8 cellular contexts compared by ENCODE assay signal in the genomic region with DNA sequence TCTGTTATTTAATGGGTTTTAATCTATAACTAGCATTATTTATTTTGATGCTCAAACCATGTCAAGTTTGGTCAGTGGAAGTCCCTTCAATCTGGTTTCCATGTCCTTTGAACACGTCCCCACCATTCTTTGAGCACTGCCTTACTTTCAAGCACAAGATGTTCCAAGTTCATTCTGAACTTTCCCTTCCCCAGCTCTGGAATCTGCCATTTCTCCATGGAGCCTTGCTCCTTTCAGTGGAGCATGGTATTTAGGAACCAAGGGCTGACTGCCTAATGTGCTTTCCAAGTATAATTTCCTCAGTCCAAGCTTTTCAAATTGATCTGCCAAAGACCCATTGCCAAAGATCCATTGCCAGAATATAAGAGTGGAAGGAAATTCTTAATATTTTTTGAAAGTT. TPM values are rescaled to one million over a fixed set of nuclear protein-coding genes. Genes with fewer than 3 reads are reported as not detected.
DNase-seq lines count a peak whose midpoint lies in the region; ATAC-seq and TF ChIP-seq lines count a peak whose summit lies in the region.

No MANE protein-coding gene starts in this region.

- intact Hi-C loops in adrenal gland (cut with DNase I): no loop called here

- peak overlapping the region; percentile 47 for H3K27ac Mint-ChIP-seq in HFFc6

- peaks cover 29% of the 10 kb centered on the region for H3K36me3 Mint-ChIP-seq in HFFc6 (ENCODE audit: low read depth)

- H3K4me3 ChIP-seq in astrocyte of the spinal cord (ENCODE audit: low read depth, low read length) (peak overlapping the region; percentile 77), mesodermal cell (ENCODE audit: extremely low read depth, insufficient read depth, low read length, poor library complexity, severe bottlenecking) (peak overlapping the region; percentile 56), adrenal gland (peak overlapping the region in 1 of 4 donors; percentile 79)

- in situ Hi-C loops in astrocyte of the spinal cord (cut with HindIII; ENCODE audit: low sequenced_read_pairs): no loop called here

- H3K36me3 ChIP-seq in mesodermal cell (ENCODE audit: control insufficient read depth, insufficient read depth, low read length) (no peaks in the 10 kb centered on the region), adrenal gland (replicated peaks in 1 of 2) (no peaks in the 10 kb centered on the region)

- H3K4me1 ChIP-seq in mesodermal cell (ENCODE audit: control insufficient read depth, insufficient read depth, low read length, poor library complexity, severe bottlenecking): no peaks in the 10 kb centered on the region
- H3K4me1 ChIP-seq in adrenal gland (replicated peaks in 1 of 2): peaks cover 8 to 16% of the 10 kb centered on the region in 2 donors

- TF ChIP-seq CTCF in HFFc6 (IDR thresholded peaks at IDR 0.05): no peak
- TF ChIP-seq CTCF in astrocyte of the spinal cord (IDR thresholded peaks at IDR 0.05; ENCODE audit: low read depth, low read length): no peak
- TF ChIP-seq CTCF in adrenal gland (IDR thresholded peaks at IDR 0.05): no peak

- no peak for TF ChIP-seq POLR2A in adrenal gland (IDR thresholded peaks at IDR 0.05)

- H3K4me1 Mint-ChIP-seq in HFFc6 (ENCODE audit: low read depth): peaks cover 32% of the 10 kb centered on the region

- DNase-seq in Ammon's horn (ENCODE audit: low spot score): peak; percentile 22
- DNase-seq in HFFc6: no peak
- no peak for DNase-seq in astrocyte of the spinal cord (ENCODE audit: low read depth, low spot score)
- no peak for DNase-seq in SKM-1 treated with dmso at 0.1 percent for 144 hours (lab: John Stamatoyannopoulos, UW; ENCODE audit: unreplicated experiment)
- no peak for DNase-seq in adrenal gland
- no peak for DNase-seq in NCI-H146 (lab: John Stamatoyannopoulos, UW)

- peaks cover 8% of the 10 kb centered on the region for H3K9me3 Mint-ChIP-seq in HFFc6

- H3K4me3 Mint-ChIP-seq in HFFc6: peak overlapping the region; percentile 95

- no peaks in the 10 kb centered on the region for H3K27me3 ChIP-seq in adrenal gland

- WGBS in mesodermal cell (ENCODE audit: insufficient coverage in 2 of 2), 2 experiments: 100% methylated on average over 1 of the region's 1 CpG
- WGBS in adrenal gland, 4 donors: 75 to 87% (median 80%) methylated on average over 1 of the region's 1 CpG

- H3K27me3 Mint-ChIP-seq in HFFc6 (ENCODE audit: insufficient read depth): no peaks in the 10 kb centered on the region

- H3K27ac ChIP-seq in mesodermal cell (ENCODE audit: low read depth, low read length, severe bottlenecking) (no peak overlapping the region), adrenal gland (no peak overlapping the region)

- no peak for ATAC-seq in GM19467 (IDR thresholded peaks at IDR 0.05; ENCODE audit: unreplicated experiment)

- H3K9me3 ChIP-seq in mesodermal cell (ENCODE audit: control insufficient read depth, low read length): peaks cover 18% of the 10 kb centered on the region
- no peaks in the 10 kb centered on the region for H3K9me3 ChIP-seq in adrenal gland (replicated peaks in 1 of 3)

RNA-seq across cellular contexts. Expression of gene ZNF546, which starts 1.1 kb away (rescaled TPM):
- total RNA-seq in HFFc6 (2021; fragmentation: NEBNext Ultra II Directional; extraction: Animal tissue kit (Norgen Biotek cat#: 25700)): 1 to 10 TPM; 1.8 to 2.7 (median 2.2) TPM
- polyA plus RNA-seq in mesodermal cell (2013, experiment 1 of 2): 2.2 TPM
- polyA plus RNA-seq in mesodermal cell (2013, experiment 2 of 2): 2.1 TPM
- 10 to 100 TPM in 2 of 8 donors, 1 to 10 TPM in 6; 5.3 to 15.0 (median 8.0) TPM for total RNA-seq in adrenal gland
- 1 to 10 TPM; 4.0 to 5.1 (median 4.4) TPM for polyA plus RNA-seq in adrenal gland

RNA-seq across cellular contexts. Expression of gene PSMC4, which starts 24.8 kb away (rescaled TPM):
- 100 to 1,000 TPM; 124 to 144 (median 133) TPM for total RNA-seq in HFFc6 (2021; fragmentation: NEBNext Ultra II Directional; extraction: Animal tissue kit (Norgen Biotek cat#: 25700))
- polyA plus RNA-seq in mesodermal cell (2013, experiment 1 of 2): 93.6 TPM
- 80.7 TPM for polyA plus RNA-seq in mesodermal cell (2013, experiment 2 of 2)
- 100 to 1,000 TPM in 5 of 8 donors, 10 to 100 TPM in 3; 56.3 to 168 (median 104) TPM for total RNA-seq in adrenal gland
- polyA plus RNA-seq in adrenal gland: 100 to 1,000 TPM in 2 of 3 donors, 10 to 100 TPM in 1; 94.7 to 178 (median 119) TPM
